Comparison of ENCODE assay signal across 15 cellular contexts in the genomic region with DNA sequence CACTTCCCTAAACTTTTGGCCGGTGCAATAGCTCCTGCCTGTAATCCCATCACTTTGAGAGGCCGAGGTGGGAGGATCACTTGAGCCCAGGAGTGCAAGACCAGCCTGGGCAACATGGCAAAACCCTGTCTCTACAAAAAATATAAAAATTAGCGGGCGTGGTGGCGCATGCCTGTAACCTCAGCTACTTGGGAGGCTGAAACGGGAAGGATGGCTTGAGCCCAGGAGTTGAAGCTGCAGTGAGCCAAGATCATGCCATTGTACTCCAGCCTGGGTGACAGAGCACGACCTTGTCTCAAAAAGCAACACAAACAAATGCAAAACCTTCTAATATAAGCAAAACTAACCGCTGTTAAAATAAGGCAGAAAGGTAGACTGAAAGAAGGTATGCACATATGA. TPM values are rescaled to one million over a fixed set of nuclear protein-coding genes. Genes with fewer than 3 reads are reported as not detected.
DNase-seq lines count a peak whose midpoint lies in the region; ATAC-seq, FAIRE-seq and TF ChIP-seq lines count a peak whose summit lies in the region.
"Had no signal": no experiment of that assay in that cellular context is flagged by ENCODE, and none has a peak within 500 bp of the region (broad histone marks: within the 10 kb centered on the region; RNA-seq: fewer than 3 reads in every experiment).

No MANE protein-coding gene starts in this region.

- H3K36me3 ChIP-seq in HUES48 (ENCODE audit: control insufficient read depth, insufficient read depth, low read length), result no peaks in the 10 kb centered on the region
- no peaks in the 10 kb centered on the region for H3K36me3 ChIP-seq in astrocyte (ENCODE audit: insufficient read depth, low read length)
- H3K36me3 ChIP-seq in kidney (ENCODE audit: control insufficient read depth in 1 of 2, insufficient read depth in 2 of 2, low read length in 2 of 2), result no peaks in the 10 kb centered on the region
- no peaks in the 10 kb centered on the region for H3K36me3 ChIP-seq in smooth muscle cell (ENCODE audit: low read depth)
- H3K36me3 ChIP-seq: BLaER1, gastrocnemius medialis, WERI-Rb-1 had no signal

- no peaks in the 10 kb centered on the region for H3K9me3 ChIP-seq in HUES48 (ENCODE audit: control insufficient read depth, insufficient read depth, low read length)
- H3K9me3 ChIP-seq in astrocyte (ENCODE audit: insufficient read depth, low read depth, low read length), result no peaks in the 10 kb centered on the region
- H3K9me3 ChIP-seq in kidney (ENCODE audit: control insufficient read depth in 1 of 2, low read length in 2 of 2), result no peaks in the 10 kb centered on the region
- H3K9me3 ChIP-seq in smooth muscle cell (replicated peaks; ENCODE audit: low read depth), result no peaks in the 10 kb centered on the region
- H3K9me3 ChIP-seq: BLaER1, gastrocnemius medialis had no signal

- no peak for TF ChIP-seq CTCF in astrocyte (IDR thresholded peaks at IDR 0.05; ENCODE audit: insufficient read depth, low read depth, low read length)
- no peak for TF ChIP-seq CTCF in kidney (IDR thresholded peaks at IDR 0.05; ENCODE audit: borderline replicate concordance, extremely low read depth, insufficient read depth)
- TF ChIP-seq CTCF in smooth muscle cell (IDR thresholded peaks at IDR 0.05; ENCODE audit: borderline replicate concordance, insufficient read depth, poor library complexity, severe bottlenecking), result no peak

- no peak for DNase-seq in astrocyte (ENCODE audit: low read depth)
- DNase-seq in kidney, result no peak
- no peak for DNase-seq in smooth muscle cell (lab: John Stamatoyannopoulos, UW; ENCODE audit: unreplicated experiment)
- no peak for DNase-seq in stimulated activated naive CD8-positive, alpha-beta T cell treated with anti-CD3 and anti-CD28 coated beads, Interleukin-15, amount 100 ng/mL, for 72 hours
- no peak for DNase-seq in NCI-H345 treated with DMSO at 0.1 percent for 48 hours (lab: John Stamatoyannopoulos, UW; ENCODE audit: unreplicated experiment)
- no peak for DNase-seq in germinal center (ENCODE audit: low spot score)
- DNase-seq: activated CD8-positive, alpha-beta memory T cell treated with anti-CD3 and anti-CD28 coated beads for 24 hours; activated effector memory CD4-positive, alpha-beta T cell treated with anti-CD3 and anti-CD28 coated beads, Interleukin-2, amount 50 U/mL, for 16 hours; effector CD8-positive, alpha-beta T cell; gastrocnemius medialis; naive thymus-derived CD8-positive, alpha-beta T cell; stimulated activated naive CD4-positive, alpha-beta T cell treated with Interleukin-2 at 50 U/mL for 16 hours; WERI-Rb-1 had no signal

- H3K9me3 Mint-ChIP-seq in astrocyte (ENCODE audit: unreplicated experiment), result no peaks in the 10 kb centered on the region
- peaks cover 0 to 20% of the 10 kb centered on the region in 2 donors for H3K9me3 Mint-ChIP-seq in stimulated activated naive CD8-positive, alpha-beta T cell treated with anti-CD3 and anti-CD28 coated beads, Interleukin-15, amount 100 ng/mL, for 72 hours

- H3K4me2 ChIP-seq in astrocyte (ENCODE audit: low read length) (peak overlapping the region; percentile 75), smooth muscle cell (peak overlapping the region; percentile 68)
- H3K4me2 ChIP-seq: BLaER1 had no signal

- H3K4me3 ChIP-seq in HUES48 (ENCODE audit: low read depth, low read length), result no peak overlapping the region
- H3K4me3 ChIP-seq in astrocyte (ENCODE audit: insufficient read depth, low read depth, low read length), result no peak overlapping the region
- no peak overlapping the region for H3K4me3 ChIP-seq in kidney (ENCODE audit: low read length in 2 of 2)
- no peak overlapping the region for H3K4me3 ChIP-seq in smooth muscle cell
- H3K4me3 ChIP-seq: BLaER1, gastrocnemius medialis had no signal

- H3K27ac Mint-ChIP-seq in astrocyte (ENCODE audit: unreplicated experiment), result peak overlapping the region; percentile 85
- H3K27ac Mint-ChIP-seq in stimulated activated naive CD8-positive, alpha-beta T cell treated with anti-CD3 and anti-CD28 coated beads, Interleukin-15, amount 100 ng/mL, for 72 hours, result no peak overlapping the region
- H3K27ac Mint-ChIP-seq: naive thymus-derived CD8-positive, alpha-beta T cell had no signal

- H3K4me1 ChIP-seq in HUES48 (ENCODE audit: control insufficient read depth, insufficient read depth, low read length), result peaks cover 7% of the 10 kb centered on the region; the same call in 1 of the 2 replicates
- peaks cover 27% of the 10 kb centered on the region for H3K4me1 ChIP-seq in astrocyte (ENCODE audit: insufficient read depth, low read length)
- H3K4me1 ChIP-seq in kidney (ENCODE audit: control insufficient read depth in 1 of 2, insufficient read depth in 1 of 2, low read depth in 1 of 2, low read length in 2 of 2), result peaks cover 42 to 46% of the 10 kb centered on the region in 2 donors
- no peaks in the 10 kb centered on the region for H3K4me1 ChIP-seq in smooth muscle cell (ENCODE audit: low read depth)

- ATAC-seq in stimulated activated naive CD8-positive, alpha-beta T cell treated with anti-CD3 and anti-CD28 coated beads, Interleukin-15, amount 100 ng/mL, for 72 hours, result no peak
- ATAC-seq: gastrocnemius medialis; naive thymus-derived CD8-positive, alpha-beta T cell had no signal

- no peak overlapping the region for H2AFZ ChIP-seq in astrocyte (ENCODE audit: low read depth, low read length)
- no peak overlapping the region for H2AFZ ChIP-seq in smooth muscle cell (ENCODE audit: low read depth)

- peaks cover 13% of the 10 kb centered on the region for H3F3A ChIP-seq in smooth muscle cell (ENCODE audit: low read depth)

- H3K27me3 ChIP-seq in HUES48 (ENCODE audit: control insufficient read depth, insufficient read depth, low read length) (no peaks in the 10 kb centered on the region), astrocyte (ENCODE audit: insufficient read depth, low read length) (no peaks in the 10 kb centered on the region), smooth muscle cell (ENCODE audit: low read depth) (no peaks in the 10 kb centered on the region)
- H3K27me3 ChIP-seq: BLaER1, gastrocnemius medialis had no signal

- peaks cover 22% of the 10 kb centered on the region for H3K4me1 Mint-ChIP-seq in astrocyte (ENCODE audit: low read depth, unreplicated experiment)
- H3K4me1 Mint-ChIP-seq in stimulated activated naive CD8-positive, alpha-beta T cell treated with anti-CD3 and anti-CD28 coated beads, Interleukin-15, amount 100 ng/mL, for 72 hours, result peaks cover 22% of the 10 kb centered on the region
- H3K4me1 Mint-ChIP-seq: naive thymus-derived CD8-positive, alpha-beta T cell had no signal

- H3K79me2 ChIP-seq in astrocyte (ENCODE audit: insufficient read depth, low read length) (no peaks in the 10 kb centered on the region), smooth muscle cell (ENCODE audit: low read depth) (peaks cover 31% of the 10 kb centered on the region)

- no peak for FAIRE-seq in astrocyte (lab: Jason Lieb, UNC)
- no peak for FAIRE-seq in kidney (lab: Jason Lieb, UNC)

- H4K20me1 ChIP-seq in astrocyte (ENCODE audit: insufficient read depth, low read length) (peaks cover 5% of the 10 kb centered on the region), smooth muscle cell (ENCODE audit: low read depth) (no peaks in the 10 kb centered on the region)
- H4K20me1 ChIP-seq: BLaER1 had no signal

- 85% methylated on average over 8 of the region's 8 CpGs for WGBS in smooth muscle cell (ENCODE audit: low lambda C conversion rate)

- H3K4me3 Mint-ChIP-seq in astrocyte (ENCODE audit: unreplicated experiment), result peak overlapping the region; percentile 6
- H3K4me3 Mint-ChIP-seq in stimulated activated naive CD8-positive, alpha-beta T cell treated with anti-CD3 and anti-CD28 coated beads, Interleukin-15, amount 100 ng/mL, for 72 hours, result no peak overlapping the region
- H3K4me3 Mint-ChIP-seq: naive thymus-derived CD8-positive, alpha-beta T cell had no signal

- H3K9ac ChIP-seq in HUES48 (ENCODE audit: low read depth, low read length) (no peak overlapping the region), astrocyte (ENCODE audit: low read length) (peak overlapping the region; percentile 38), kidney (ENCODE audit: low read length in 2 of 2) (peak overlapping the region in 1 of 2 donors; percentile 42), smooth muscle cell (ENCODE audit: low read depth) (peak overlapping the region; percentile 7)
- H3K9ac ChIP-seq: BLaER1 had no signal

- H3K27me3 Mint-ChIP-seq in astrocyte (ENCODE audit: low read depth, unreplicated experiment), result no peaks in the 10 kb centered on the region
- H3K27me3 Mint-ChIP-seq in stimulated activated naive CD8-positive, alpha-beta T cell treated with anti-CD3 and anti-CD28 coated beads, Interleukin-15, amount 100 ng/mL, for 72 hours, result peaks cover 62% of the 10 kb centered on the region

- intact Hi-C loops in kidney (cut with DNase I), result no loop called here

- H3K36me3 Mint-ChIP-seq in astrocyte (ENCODE audit: low read depth, unreplicated experiment), result no peaks in the 10 kb centered on the region

- H3K27ac ChIP-seq in HUES48 (ENCODE audit: low read depth, low read length), result peak overlapping the region; percentile 75
- H3K27ac ChIP-seq in astrocyte (ENCODE audit: low read depth, low read length), result peak overlapping the region; percentile 62
- peak overlapping the region; percentile 83 to 89 for H3K27ac ChIP-seq in kidney (ENCODE audit: low read depth in 2 of 2, low read length in 2 of 2)
- peak overlapping the region; percentile 86 for H3K27ac ChIP-seq in smooth muscle cell (ENCODE audit: low read depth)
- H3K27ac ChIP-seq: BLaER1, gastrocnemius medialis, WERI-Rb-1 had no signal

RNA-seq across cellular contexts. Expression of a gene that starts 25.9 kb away (rescaled TPM):
- total RNA-seq in astrocyte (6.9 TPM in 2 replicates), kidney (48.4 TPM), smooth muscle cell (9.5 and 9.8 TPM in 2 replicates)
- polyA plus RNA-seq in kidney (ENCODE audit: insufficient read depth, low read depth, low replicate concordance) (38.1 TPM), smooth muscle cell (10.4 and 14.8 TPM in 2 replicates)
- total RNA-seq: naive thymus-derived CD8-positive, alpha-beta T cell had no signal
- polyA plus RNA-seq: naive thymus-derived CD8-positive, alpha-beta T cell had no signal
